ENCODE assay signal across 13 cellular contexts in genomic region chr14:90545966-90546751, GRCh38.
A peak's percentile ranks its signal among the peaks of the same experiment; 100 is the strongest.
DNase-seq lines count a peak whose midpoint lies in the region; ATAC-seq, FAIRE-seq and TF ChIP-seq lines count a peak whose summit lies in the region.
"Had no signal": no experiment of that assay in that cellular context is flagged by ENCODE, and none has a peak within 500 bp of the region (broad histone marks: within the 10 kb centered on the region; RNA-seq: fewer than 3 reads in every experiment).

No MANE protein-coding gene starts in this region.

- no peaks in the 10 kb centered on the region for H4K20me1 ChIP-seq in HepG2 (ENCODE audit: insufficient read depth, low read length)

- H3K9me3 Mint-ChIP-seq in chondrocyte (ENCODE audit: low read depth): no peaks in the 10 kb centered on the region
- H3K9me3 Mint-ChIP-seq: CD4-positive, CD25-positive, alpha-beta regulatory T cell; T-helper 1 cell treated with Interleukin-12 subunit alpha and Interleukin-12 subunit beta and Interleukin-4 antibody, amounts not matched to agents 30 μg/mL and 1 μg/mL, for 36 hours had no signal

- ATAC-seq in HepG2 (peak; percentile 20; the same call in 1 of the 3 replicates), HG03159 (IDR thresholded peaks at IDR 0.05; ENCODE audit: unreplicated experiment) (no peak)

- POLR2A ChIA-PET in HepG2 (lab: Yijun Ruan, JAX): interaction anchor here (1.1 to 1.6 kb wide), 2 partner anchors 9 to 10 kb away, joined by 3 read pairs; no protein-coding TSS in a partner anchor

- no peaks in the 10 kb centered on the region for H3K27me3 ChIP-seq in MG63
- H3K27me3 ChIP-seq in HepG2 (ENCODE audit: control insufficient read depth in 1 of 2, insufficient read depth in 2 of 2, low read length in 2 of 2): peaks cover 0 to 3% of the 10 kb centered on the region in 2 experiments; a peak in 2 of 5 replicates
- no peaks in the 10 kb centered on the region for H3K27me3 ChIP-seq in small intestine (ENCODE audit: control insufficient read depth in 2 of 2, insufficient read depth in 2 of 2, low read length in 2 of 2)
- H3K27me3 ChIP-seq in suprapubic skin: no peaks in the 10 kb centered on the region
- H3K27me3 ChIP-seq: uterus had no signal

- TF ChIP-seq POLR2A in HepG2 (IDR thresholded peaks at IDR 0.05; ENCODE audit: insufficient read depth in 1 of 2, low read depth in 2 of 2, low read length in 2 of 2) (no peak), suprapubic skin (IDR thresholded peaks at IDR 0.05) (no peak)

- H3K4me1 ChIP-seq in HepG2 (ENCODE audit: insufficient read depth, low read length) (no peaks in the 10 kb centered on the region), small intestine (ENCODE audit: control insufficient read depth in 2 of 2, insufficient read depth in 1 of 2, low read depth in 1 of 2, low read length in 1 of 2) (no peaks in the 10 kb centered on the region), suprapubic skin (peaks cover 10% of the 10 kb centered on the region)
- H3K4me1 ChIP-seq: uterus had no signal

- no TSS peak for BruUV-seq in HepG2 (replicated peaks; lab: Mats Ljungman, UMichigan)

- H3K9ac ChIP-seq in HepG2 (ENCODE audit: insufficient read depth, low read depth, low read length): no peak overlapping the region

- no peak overlapping the region for H2AFZ ChIP-seq in HepG2 (ENCODE audit: low read length)

- H3K36me3 ChIP-seq in MG63 (no peaks in the 10 kb centered on the region), HepG2 (replicated peaks in 1 of 2; ENCODE audit: control insufficient read depth in 1 of 2, insufficient read depth in 2 of 2, low read length in 2 of 2) (no peaks in the 10 kb centered on the region), small intestine (ENCODE audit: control insufficient read depth in 2 of 2, insufficient read depth in 2 of 2, low read length in 2 of 2) (no peaks in the 10 kb centered on the region), suprapubic skin (peaks cover 2% of the 10 kb centered on the region)
- H3K36me3 ChIP-seq: uterus had no signal

- CTCF ChIA-PET in HepG2 (lab: Yijun Ruan, JAX; ENCODE audit: low intra/inter-chr PET ratio, low total read pairs): no interaction called here

- peak overlapping the region; percentile 5 for H3K27ac Mint-ChIP-seq in chondrocyte (ENCODE audit: unreplicated experiment)
- H3K27ac Mint-ChIP-seq: CD4-positive, CD25-positive, alpha-beta regulatory T cell; T-helper 1 cell treated with Interleukin-12 subunit alpha and Interleukin-12 subunit beta and Interleukin-4 antibody, amounts not matched to agents 30 μg/mL and 1 μg/mL, for 36 hours had no signal

- WGBS in HepG2 (ENCODE audit: low lambda C conversion rate): 53% methylated on average over 6 of the region's 10 CpGs
- 35 to 56% (median 56%) methylated on average over 10 of the region's 10 CpGs for WGBS in small intestine, 3 donors
- 28% methylated on average over 6 of the region's 10 CpGs for WGBS in suprapubic skin

- no peaks in the 10 kb centered on the region for H3K9me3 ChIP-seq in MG63
- no peaks in the 10 kb centered on the region for H3K9me3 ChIP-seq in HepG2 (ENCODE audit: low read length)
- H3K9me3 ChIP-seq in small intestine (ENCODE audit: control insufficient read depth, low read depth): no peaks in the 10 kb centered on the region
- no peaks in the 10 kb centered on the region for H3K9me3 ChIP-seq in suprapubic skin
- H3K9me3 ChIP-seq: uterus had no signal

- TF ChIP-seq RAD21 in HepG2 (CRISPR knock-in tag; IDR thresholded peaks at IDR 0.05): no peak

- TF ChIP-seq CTCF in chondrocyte (IDR thresholded peaks at IDR 0.05) (no peak), HepG2 (CRISPR knock-in tag; IDR thresholded peaks at IDR 0.05) (no peak), suprapubic skin (IDR thresholded peaks at IDR 0.05) (no peak)

- H3K27ac ChIP-seq in HepG2 (ENCODE audit: extremely low read length, insufficient read depth, low read length): no peak overlapping the region
- H3K27ac ChIP-seq in small intestine (ENCODE audit: low read depth in 1 of 2, low read length in 1 of 2): no peak overlapping the region
- no peak overlapping the region for H3K27ac ChIP-seq in suprapubic skin
- H3K27ac ChIP-seq: HL-60, uterus had no signal

- no peak overlapping the region for H3K4me3 Mint-ChIP-seq in chondrocyte (ENCODE audit: unreplicated experiment)
- H3K4me3 Mint-ChIP-seq: CD4-positive, CD25-positive, alpha-beta regulatory T cell; T-helper 1 cell treated with Interleukin-12 subunit alpha and Interleukin-12 subunit beta and Interleukin-4 antibody, amounts not matched to agents 30 μg/mL and 1 μg/mL, for 36 hours had no signal

- H3K79me2 ChIP-seq in HepG2 (ENCODE audit: insufficient read depth, low read length): no peaks in the 10 kb centered on the region

- FAIRE-seq in HepG2 (lab: Jason Lieb, UNC) (no peak), small intestine (lab: Jason Lieb, UNC) (no peak)
- FAIRE-seq: bronchial epithelial cell had no signal

- no peaks in the 10 kb centered on the region for H3K27me3 Mint-ChIP-seq in chondrocyte (ENCODE audit: low read depth)
- H3K27me3 Mint-ChIP-seq: CD4-positive, CD25-positive, alpha-beta regulatory T cell had no signal

- peaks cover 14% of the 10 kb centered on the region for H3K4me1 Mint-ChIP-seq in chondrocyte (ENCODE audit: low read depth)
- H3K4me1 Mint-ChIP-seq: CD4-positive, CD25-positive, alpha-beta regulatory T cell had no signal

- intact Hi-C loops in HepG2 (cut with micrococcal nuclease; ENCODE audit: unreplicated experiment): no loop called here

- DNase-seq in MG63: peak; percentile 84
- peak; percentile 60 for DNase-seq in chondrocyte (ENCODE audit: low spot score)
- DNase-seq in HepG2 (ENCODE audit: low spot score): no peak
- DNase-seq in small intestine: peak; percentile 7
- DNase-seq in activated CD8-positive, alpha-beta memory T cell treated with anti-CD3 and anti-CD28 coated beads, Interleukin-2, amount 50 U/mL, for 4 hours: no peak
- DNase-seq in cortex of kidney (lab: John Stamatoyannopoulos, UW): no peak
- no peak for DNase-seq in suprapubic skin (ENCODE audit: low spot score in 2 of 2)
- DNase-seq: CD4-positive, CD25-positive, alpha-beta regulatory T cell; uterus had no signal

- no peak overlapping the region for H3K4me3 ChIP-seq in MG63
- no peak overlapping the region for H3K4me3 ChIP-seq in HepG2 (replicated peaks in 1 of 3; ENCODE audit: insufficient read depth in 1 of 3, low read depth in 2 of 3, low read length in 3 of 3)
- H3K4me3 ChIP-seq in small intestine (ENCODE audit: low read depth in 1 of 2, low read length in 2 of 2): no peak overlapping the region
- H3K4me3 ChIP-seq in suprapubic skin: no peak overlapping the region
- H3K4me3 ChIP-seq: uterus had no signal

- no peak for TF ChIP-seq EP300 in HepG2 (IDR thresholded peaks at IDR 0.05; ENCODE audit: low read depth in 2 of 2, low read length in 2 of 2)
- TF ChIP-seq EP300 in HepG2 (CRISPR knock-in tag; IDR thresholded peaks at IDR 0.05; ENCODE audit: borderline replicate concordance): no peak
- no peak for TF ChIP-seq EP300 in suprapubic skin (IDR thresholded peaks at IDR 0.05)

- H3K36me3 Mint-ChIP-seq in chondrocyte (ENCODE audit: low read depth): peaks cover 6% of the 10 kb centered on the region
- H3K36me3 Mint-ChIP-seq: CD4-positive, CD25-positive, alpha-beta regulatory T cell had no signal

- no peak overlapping the region for H3K4me2 ChIP-seq in HepG2 (ENCODE audit: low read depth, low read length)

- in situ Hi-C loops in HepG2 (cut with HindIII; ENCODE audit: extremely low pct_ligation_motif_present, low pct_unique_long_range_greater_than_20kb): no loop called here

TF ChIP-seq in HepG2, 621 proteins besides CTCF, POLR2A, EP300 and RAD21 (continues in another document):
- TF ChIP-seq HCFC1 (IDR thresholded peaks at IDR 0.05; ENCODE audit: low read depth, low read length) (no peak), EZH2 (conservative IDR thresholded peaks at IDR 0.05; ENCODE audit: low read depth, low read length) (no peak), ZNF232 (CRISPR knock-in tag; IDR thresholded peaks at IDR 0.05; ENCODE audit: borderline replicate concordance) (no peak), ZNF768 (CRISPR knock-in tag; IDR thresholded peaks at IDR 0.05) (no peak), ZNF432 (CRISPR knock-in tag; IDR thresholded peaks at IDR 0.05; ENCODE audit: borderline replicate concordance) (no peak), ZNF570 (CRISPR knock-in tag; IDR thresholded peaks at IDR 0.05; ENCODE audit: borderline replicate concordance) (no peak), POGK (CRISPR knock-in tag; conservative IDR thresholded peaks at IDR 0.05) (no peak), RCOR2 (CRISPR knock-in tag; IDR thresholded peaks at IDR 0.05) (no peak)

Comparison
In these comparisons a context has a peak if more than half of its experiments do, and no peak if none do; other contexts are left out.
1. DNase-seq: peak in MG63 (single experiment), chondrocyte (single experiment) and small intestine (single experiment); none in HepG2 (single experiment), activated CD8-positive, alpha-beta memory T cell treated with anti-CD3 and anti-CD28 coated beads, Interleukin-2, amount 50 U/mL, for 4 hours (single experiment), cortex of kidney (single experiment) and suprapubic skin (0 of 2).